Comparison of ENCODE assay signal across 1 cellular context in the genomic region with DNA sequence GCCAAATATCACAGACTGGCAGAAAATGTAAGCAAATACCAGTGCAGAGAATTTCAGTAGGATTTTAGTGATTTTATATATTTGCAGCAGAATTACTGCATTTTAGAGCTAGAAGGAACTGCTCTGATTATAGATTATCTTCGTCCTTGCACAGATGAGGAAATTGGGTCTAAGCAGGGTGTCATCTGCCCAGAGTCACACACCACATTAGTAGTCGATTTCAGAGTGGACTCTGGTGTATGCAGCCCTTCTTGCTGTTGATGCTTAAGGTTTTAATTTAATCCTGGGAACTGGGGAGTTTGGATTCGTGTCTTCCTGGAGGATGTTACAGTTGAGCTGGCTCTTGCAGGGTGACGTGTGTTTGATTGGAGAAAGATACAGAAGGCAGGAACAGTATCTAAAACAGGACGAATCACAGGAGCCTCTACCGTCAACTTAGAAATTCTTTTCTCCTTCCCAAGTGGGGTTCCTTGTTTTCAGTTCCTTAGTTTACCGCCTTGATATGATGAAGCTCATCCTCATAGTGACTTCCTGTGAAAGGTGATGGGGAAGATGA.
TF ChIP-seq lines count a peak whose summit lies in the region.

No MANE protein-coding gene starts in this region.

TF ChIP-seq in WTC11, 78 proteins besides CTCF, POLR2A, EP300 and RAD21 (continued from another document):
- TF ChIP-seq, protein P1, sequence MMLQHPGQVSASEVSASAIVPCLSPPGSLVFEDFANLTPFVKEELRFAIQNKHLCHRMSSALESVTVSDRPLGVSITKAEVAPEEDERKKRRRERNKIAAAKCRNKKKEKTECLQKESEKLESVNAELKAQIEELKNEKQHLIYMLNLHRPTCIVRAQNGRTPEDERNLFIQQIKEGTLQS (CRISPR knock-in tag; conservative IDR thresholded peaks at IDR 0.05): no peak
- TF ChIP-seq, protein P2, sequence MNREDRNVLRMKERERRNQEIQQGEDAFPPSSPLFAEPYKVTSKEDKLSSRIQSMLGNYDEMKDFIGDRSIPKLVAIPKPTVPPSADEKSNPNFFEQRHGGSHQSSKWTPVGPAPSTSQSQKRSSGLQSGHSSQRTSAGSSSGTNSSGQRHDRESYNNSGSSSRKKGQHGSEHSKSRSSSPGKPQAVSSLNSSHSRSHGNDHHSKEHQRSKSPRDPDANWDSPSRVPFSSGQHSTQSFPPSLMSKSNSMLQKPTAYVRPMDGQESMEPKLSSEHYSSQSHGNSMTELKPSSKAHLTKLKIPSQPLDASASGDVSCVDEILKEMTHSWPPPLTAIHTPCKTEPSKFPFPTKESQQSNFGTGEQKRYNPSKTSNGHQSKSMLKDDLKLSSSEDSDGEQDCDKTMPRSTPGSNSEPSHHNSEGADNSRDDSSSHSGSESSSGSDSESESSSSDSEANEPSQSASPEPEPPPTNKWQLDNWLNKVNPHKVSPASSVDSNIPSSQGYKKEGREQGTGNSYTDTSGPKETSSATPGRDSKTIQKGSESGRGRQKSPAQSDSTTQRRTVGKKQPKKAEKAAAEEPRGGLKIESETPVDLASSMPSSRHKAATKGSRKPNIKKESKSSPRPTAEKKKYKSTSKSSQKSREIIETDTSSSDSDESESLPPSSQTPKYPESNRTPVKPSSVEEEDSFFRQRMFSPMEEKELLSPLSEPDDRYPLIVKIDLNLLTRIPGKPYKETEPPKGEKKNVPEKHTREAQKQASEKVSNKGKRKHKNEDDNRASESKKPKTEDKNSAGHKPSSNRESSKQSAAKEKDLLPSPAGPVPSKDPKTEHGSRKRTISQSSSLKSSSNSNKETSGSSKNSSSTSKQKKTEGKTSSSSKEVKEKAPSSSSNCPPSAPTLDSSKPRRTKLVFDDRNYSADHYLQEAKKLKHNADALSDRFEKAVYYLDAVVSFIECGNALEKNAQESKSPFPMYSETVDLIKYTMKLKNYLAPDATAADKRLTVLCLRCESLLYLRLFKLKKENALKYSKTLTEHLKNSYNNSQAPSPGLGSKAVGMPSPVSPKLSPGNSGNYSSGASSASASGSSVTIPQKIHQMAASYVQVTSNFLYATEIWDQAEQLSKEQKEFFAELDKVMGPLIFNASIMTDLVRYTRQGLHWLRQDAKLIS (CRISPR knock-in tag; IDR thresholded peaks at IDR 0.05; ENCODE audit: borderline replicate concordance): no peak
- TF ChIP-seq SOX15 (CRISPR knock-in tag; IDR thresholded peaks at IDR 0.05) (no peak), MXD4 (CRISPR knock-in tag; IDR thresholded peaks at IDR 0.05; ENCODE audit: borderline replicate concordance) (no peak), TEAD4 (CRISPR knock-in tag; IDR thresholded peaks at IDR 0.05) (no peak), ZNF423 (CRISPR knock-in tag; IDR thresholded peaks at IDR 0.05) (no peak)
